8 cellular contexts compared by ENCODE assay signal in the genomic region with DNA sequence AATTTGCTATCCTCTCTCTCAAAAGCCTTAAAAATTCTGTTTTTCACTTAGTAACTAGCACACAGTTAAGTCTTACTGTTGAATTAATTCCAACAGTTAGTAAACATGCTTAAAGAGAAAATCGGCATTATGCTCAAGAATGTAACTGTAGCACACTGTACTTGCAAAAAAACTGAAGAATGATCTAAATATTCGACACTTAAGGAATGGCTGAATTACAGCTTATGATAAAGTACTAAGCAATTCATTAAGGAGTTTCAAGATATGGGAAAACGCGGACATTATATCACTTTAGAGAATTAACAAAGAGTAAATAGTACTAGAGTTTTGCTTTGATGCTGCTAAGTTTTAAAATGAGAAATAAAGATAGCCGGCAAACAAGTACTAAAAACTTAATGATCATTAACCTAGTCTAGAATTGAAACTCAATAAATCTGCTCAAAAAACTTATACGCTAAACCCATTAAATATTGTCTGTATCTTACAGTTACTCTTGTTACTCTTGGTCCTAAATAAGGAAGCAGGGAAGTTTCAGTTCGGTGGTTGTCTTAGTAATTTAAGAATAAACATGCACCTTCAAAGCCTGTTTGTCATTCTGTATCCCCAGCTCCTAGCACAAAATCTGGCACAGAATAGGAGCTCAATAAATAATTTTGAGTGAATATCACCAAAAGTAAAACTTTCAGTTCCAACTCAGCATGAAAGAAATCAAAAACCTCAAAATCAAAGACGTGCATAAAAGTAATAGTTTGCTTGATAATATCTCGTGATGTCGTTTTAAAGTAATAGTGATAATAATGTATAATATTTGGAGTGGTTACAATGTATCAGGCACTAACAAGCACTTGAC. TPM values are rescaled to one million over a fixed set of nuclear protein-coding genes. Genes with fewer than 3 reads are reported as not detected.
DNase-seq lines count a peak whose midpoint lies in the region; ATAC-seq and TF ChIP-seq lines count a peak whose summit lies in the region.

No MANE protein-coding gene starts in this region.

- H3K9me3 Mint-ChIP-seq in CD14-positive monocyte = no peaks in the 10 kb centered on the region
- no peaks in the 10 kb centered on the region for H3K9me3 Mint-ChIP-seq in IgD-negative memory B cell

- H3K4me3 Mint-ChIP-seq in CD14-positive monocyte = peak overlapping the region; percentile 90 to 95
- H3K4me3 Mint-ChIP-seq in IgD-negative memory B cell = peak overlapping the region; percentile 87 to 98 (median 96)

- H3K36me3 ChIP-seq in adrenal gland (replicated peaks in 1 of 2) = no peaks in the 10 kb centered on the region
- H3K36me3 ChIP-seq in left lung = no peaks in the 10 kb centered on the region
- no peaks in the 10 kb centered on the region for H3K36me3 ChIP-seq in thyroid gland

- ATAC-seq in left lung = peak; percentile 19
- ATAC-seq in GM19023 (IDR thresholded peaks at IDR 0.05; ENCODE audit: unreplicated experiment) = no peak

- TF ChIP-seq POLR2A in adrenal gland (IDR thresholded peaks at IDR 0.05) (no peak), thyroid gland (IDR thresholded peaks at IDR 0.05) (no peak)

- H3K4me3 ChIP-seq in adrenal gland (peak overlapping the region in 3 of 4 donors; percentile 20 to 73 (median 67)), left lung (peak overlapping the region; percentile 64 to 69), thyroid gland (replicated peaks in 1 of 3) (peak overlapping the region; percentile 34 to 76 (median 54))

- H3K27ac ChIP-seq in adrenal gland (peak overlapping the region; percentile 60 to 96 (median 82)), left lung (peak overlapping the region; percentile 96 to 98), thyroid gland (peak overlapping the region; percentile 86 to 99 (median 98))

- H3K36me3 Mint-ChIP-seq in CD14-positive monocyte = peaks cover 2 to 3% of the 10 kb centered on the region in 2 donors
- no peaks in the 10 kb centered on the region for H3K36me3 Mint-ChIP-seq in IgD-negative memory B cell

- DNase-seq in CD14-positive monocyte (ENCODE audit: low spot score) (no peak), adrenal gland (no peak), left lung (no peak), thyroid gland (no peak), NCI-H187 treated with DMSO at 0.1 percent for 48 hours (lab: John Stamatoyannopoulos, UW) (no peak), NCI-H128 (lab: John Stamatoyannopoulos, UW; ENCODE audit: unreplicated experiment) (no peak)

- 11 to 16% (median 12%) methylated on average over 10 of the region's 10 CpGs for WGBS in adrenal gland, 4 donors
- WGBS in thyroid gland, 2 donors = 32 to 35% methylated on average over 10 of the region's 10 CpGs

- intact Hi-C loops in CD14-positive monocyte (cut with micrococcal nuclease) = loop anchor here (1.0 to 5.0 kb wide), 3 partner anchors 28 to 173 kb away; a partner anchor contains a TSS
- intact Hi-C loops in adrenal gland (cut with DNase I) = no loop called here
- intact Hi-C loops in left lung (cut with DNase I) = loop anchor here in 1 of 2 donors (10.0 kb wide), 1 partner anchor 195 kb away; no protein-coding TSS in a partner anchor
- intact Hi-C loops in thyroid gland (cut with DNase I) = no loop called here

- H3K4me1 Mint-ChIP-seq in CD14-positive monocyte (peaks cover 21% of the 10 kb centered on the region), IgD-negative memory B cell (peaks cover 18 to 28% (median 25%) of the 10 kb centered on the region in 3 donors)

- H3K9me3 ChIP-seq in adrenal gland (replicated peaks in 1 of 3) (no peaks in the 10 kb centered on the region), left lung (no peaks in the 10 kb centered on the region), thyroid gland (no peaks in the 10 kb centered on the region)

- H3K27me3 Mint-ChIP-seq in CD14-positive monocyte (ENCODE audit: low read depth in 3 of 3) (peaks cover 0 to 1% (median 0%) of the 10 kb centered on the region in 3 donors), IgD-negative memory B cell (no peaks in the 10 kb centered on the region)

- TF ChIP-seq CTCF in CD14-positive monocyte (IDR thresholded peaks at IDR 0.05) (no peak), adrenal gland (IDR thresholded peaks at IDR 0.05) (no peak), left lung (IDR thresholded peaks at IDR 0.05) (no peak), thyroid gland (IDR thresholded peaks at IDR 0.05) (no peak)

- H3K27ac Mint-ChIP-seq in CD14-positive monocyte = peak overlapping the region; percentile 98 to 100 (median 100)
- peak overlapping the region; percentile 94 to 99 (median 97) for H3K27ac Mint-ChIP-seq in IgD-negative memory B cell

- no peaks in the 10 kb centered on the region for H3K27me3 ChIP-seq in adrenal gland
- no peaks in the 10 kb centered on the region for H3K27me3 ChIP-seq in left lung
- no peaks in the 10 kb centered on the region for H3K27me3 ChIP-seq in thyroid gland

- H3K4me1 ChIP-seq in adrenal gland (replicated peaks in 1 of 2) (peaks cover 4 to 12% of the 10 kb centered on the region in 2 donors), left lung (peaks cover 10 to 22% of the 10 kb centered on the region in 2 donors), thyroid gland (peaks cover 21 to 31% of the 10 kb centered on the region in 2 donors)

RNA-seq across cellular contexts. Expression of a gene that starts 1.2 kb away (rescaled TPM):
- polyA plus RNA-seq in CD14-positive monocyte (1 to 10 TPM; 5.0 to 6.6 TPM), IgD-negative memory B cell (6.6 TPM), adrenal gland (1 to 10 TPM; 1.3 to 3.7 (median 2.2) TPM)
- total RNA-seq in adrenal gland (10 to 100 TPM in 1 of 8 donors, 1 to 10 TPM in 7; 1.7 to 10.5 (median 5.5) TPM), left lung (10 to 100 TPM in 1 of 2 donors, 1 to 10 TPM in 1; 6.6 to 11.5 TPM), thyroid gland (10 to 100 TPM; 29.4 to 39.7 (median 31.7) TPM)

RNA-seq across cellular contexts. Expression of a gene that starts 27.8 kb away (rescaled TPM):
- 100 to 1,000 TPM; 697 to 932 TPM for polyA plus RNA-seq in CD14-positive monocyte
- 352 TPM for polyA plus RNA-seq in IgD-negative memory B cell
- 1,000 to 10,000 TPM in 4 of 8 donors, 100 to 1,000 TPM in 4; 374 to 1,377 (median 956) TPM for total RNA-seq in adrenal gland
- polyA plus RNA-seq in adrenal gland = 100 to 1,000 TPM; 322 to 882 (median 377) TPM
- total RNA-seq in left lung = 1,000 to 10,000 TPM; 1,589 to 1,774 TPM
- 1,000 to 10,000 TPM; 2,201 to 4,711 (median 2,567) TPM for total RNA-seq in thyroid gland

Comparison
In these comparisons a context has a peak if more than half of its experiments do, and no peak if none do; other contexts are left out.
1. intact Hi-C loops: an anchor here in CD14-positive monocyte (1.0 to 5.0 kb wide); none called in adrenal gland and thyroid gland.